In the genomic region with DNA sequence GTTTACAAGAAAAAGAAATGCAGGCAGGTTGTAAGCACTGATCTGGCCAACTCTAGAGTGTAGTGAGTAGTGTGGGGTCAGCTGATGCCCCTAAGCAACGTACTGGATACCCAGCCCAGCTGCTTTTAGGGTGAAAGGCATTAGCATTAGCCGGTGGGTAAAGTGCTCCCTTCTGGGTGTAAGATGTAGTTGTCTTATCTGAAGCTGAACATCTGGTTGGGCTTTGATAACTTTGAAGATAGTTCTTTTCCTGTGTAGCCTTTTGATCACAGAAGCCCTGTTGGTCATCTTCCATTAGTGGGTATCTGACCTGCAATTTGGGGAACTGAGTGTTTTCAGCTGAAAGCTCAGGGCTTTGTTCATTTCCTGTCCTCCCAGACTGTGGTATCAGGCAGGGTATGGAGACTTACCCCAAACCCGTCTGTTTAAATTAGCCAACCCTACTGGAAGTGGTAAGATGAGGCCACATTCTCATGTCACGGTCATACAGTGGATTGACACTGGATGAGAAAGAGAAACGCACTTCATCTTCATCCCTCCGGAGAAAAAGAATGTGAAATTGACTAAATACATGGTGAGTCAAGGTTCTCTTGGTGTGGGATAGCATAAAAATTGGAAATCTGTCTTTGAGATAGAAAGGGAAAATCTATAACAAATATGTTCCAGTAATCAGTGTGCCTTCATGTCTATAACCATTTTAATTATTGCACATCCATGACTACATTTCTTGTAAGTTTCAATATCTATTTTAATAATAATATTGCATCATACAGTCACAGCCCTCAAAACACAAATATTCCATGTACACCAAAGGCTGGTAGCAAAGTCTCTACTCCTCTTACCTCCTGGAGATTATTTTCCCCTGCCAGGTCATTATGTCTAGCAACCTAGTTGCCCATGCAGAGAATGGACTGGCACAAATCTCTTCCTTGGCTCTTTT, we compare ENCODE assay signal across 8 cellular contexts. TPM values are rescaled to one million over a fixed set of nuclear protein-coding genes. Genes with fewer than 3 reads are reported as not detected.
DNase-seq lines count a peak whose midpoint lies in the region; ATAC-seq and TF ChIP-seq lines count a peak whose summit lies in the region.

No MANE protein-coding gene starts in this region.

- peak overlapping the region; percentile 55 for H3K4me3 ChIP-seq in NB4 (ENCODE audit: low read depth, low read length)
- H3K4me3 ChIP-seq in effector memory CD4-positive, alpha-beta T cell (ENCODE audit: insufficient read depth, low read depth, low read length, poor library complexity, severe bottlenecking) = peak overlapping the region; percentile 87

- DNase-seq in NB4 (ENCODE audit: low read depth) (peak; percentile 99), T-helper 9 cell (no peak), A172 (ENCODE audit: low spot score) (no peak), DMS53 (lab: John Stamatoyannopoulos, UW) (no peak)
- DNase-seq in effector memory CD4-positive, alpha-beta T cell = no peak
- no peak for DNase-seq in effector CD8-positive, alpha-beta T cell (lab: John Stamatoyannopoulos, UW)

- peak overlapping the region; percentile 100 for H3K27ac ChIP-seq in effector memory CD4-positive, alpha-beta T cell (ENCODE audit: insufficient read depth, low read length, poor library complexity, severe bottlenecking)

- H3K27me3 ChIP-seq in effector memory CD4-positive, alpha-beta T cell (replicated peaks; ENCODE audit: control insufficient read depth, insufficient read depth, low read length, poor library complexity, severe bottlenecking) = no peaks in the 10 kb centered on the region

- peak; percentile 49 for ATAC-seq in GM18861 (IDR thresholded peaks at IDR 0.05; ENCODE audit: unreplicated experiment)
- peak; percentile 59 for ATAC-seq in HG02610 (IDR thresholded peaks at IDR 0.05; ENCODE audit: unreplicated experiment)

- H3K4me1 ChIP-seq in effector memory CD4-positive, alpha-beta T cell (ENCODE audit: control insufficient read depth, insufficient read depth, low read length, poor library complexity, severe bottlenecking) = peaks cover 42% of the 10 kb centered on the region

- no peak for TF ChIP-seq CTCF in NB4 (IDR thresholded peaks at IDR 0.05; ENCODE audit: low read depth, low read length)

- no peak for TF ChIP-seq POLR2A in NB4 (IDR thresholded peaks at IDR 0.05; ENCODE audit: extremely low read depth, insufficient read length)

- no peaks in the 10 kb centered on the region for H3K9me3 ChIP-seq in effector memory CD4-positive, alpha-beta T cell (ENCODE audit: control insufficient read depth, low read length)

- H3K36me3 ChIP-seq in effector memory CD4-positive, alpha-beta T cell (ENCODE audit: control insufficient read depth, insufficient read depth, low read length) = peaks cover 4% of the 10 kb centered on the region

RNA-seq across cellular contexts. Expression of gene RHOH, which starts 8.7 kb away (rescaled TPM):
- not detected in 2 replicates for total RNA-seq in A172 (2014; rRNA removed; shearing (Covaris generic))
